ENCODE assay signal across 11 cellular contexts in genomic region chr6:101083533-101084172, GRCh38.
DNase-seq lines count a peak whose midpoint lies in the region; ATAC-seq and TF ChIP-seq lines count a peak whose summit lies in the region.
"Had no signal": no experiment of that assay in that cellular context is flagged by ENCODE, and none has a peak within 500 bp of the region (broad histone marks: within the 10 kb centered on the region; RNA-seq: fewer than 3 reads in every experiment).

No MANE protein-coding gene starts in this region.

- POLR2A ChIA-PET in RWPE1 (lab: Yijun Ruan, JAX; ENCODE audit: low non-redundant PET), result no interaction called here

- H3K27me3 ChIP-seq in testis, result no peaks in the 10 kb centered on the region

- no peak overlapping the region for H3K4me3 ChIP-seq in foreskin fibroblast (ENCODE audit: low read depth in 1 of 2, low read length in 2 of 2)
- H3K4me3 ChIP-seq in testis, result no peak overlapping the region

- H3K27ac ChIP-seq in RWPE1 (no peak overlapping the region), testis (peak overlapping the region; percentile 73 to 79)

- H3K4me1 ChIP-seq in testis, result peaks cover 17% of the 10 kb centered on the region

- TF ChIP-seq CTCF in RWPE1 (conservative IDR thresholded peaks at IDR 0.05; ENCODE audit: low read depth) (no peak), foreskin fibroblast (IDR thresholded peaks at IDR 0.05; ENCODE audit: low read depth, low read length) (no peak), testis (IDR thresholded peaks at IDR 0.05) (no peak)

- H3K36me3 ChIP-seq in testis (ENCODE audit: low read depth, missing control alignments), result no peaks in the 10 kb centered on the region

- DNase-seq in SIG-M5 treated with dmso at 0.1 percent for 504 hours (lab: John Stamatoyannopoulos, UW; ENCODE audit: unreplicated experiment) (peak; percentile 10), SIG-M5 (lab: John Stamatoyannopoulos, UW) (no peak), RWPE1 (ENCODE audit: low spot score) (peak; percentile 73), foreskin fibroblast (peak; percentile 81 to 83), testis (no peak), Right ventricle myocardium superior (no peak), activated gamma-delta T cell (lab: John Stamatoyannopoulos, UW) (no peak)
- no peak for DNase-seq in effector CD4-positive, alpha-beta T cell
- DNase-seq: activated gamma-delta T cell treated with Interleukin-2 at 50 U/mL for 16 hours; cortex of kidney; stimulated activated CD4-positive, alpha-beta T cell treated with anti-CD3 and anti-CD28 coated beads, Interleukin-2, amount 100 ng/mL, for 48 hours had no signal

- H3K9me3 ChIP-seq in testis, result no peaks in the 10 kb centered on the region

- CTCF ChIA-PET in RWPE1 (lab: Yijun Ruan, JAX), result interaction anchor here (0.8 kb wide), 1 partner anchor 90 kb away, joined by 3 read pairs; no protein-coding TSS in a partner anchor

- intact Hi-C loops in testis (cut with DNase I; ENCODE audit: low total_unique reads) (no loop called here), Right ventricle myocardium superior (cut with DNase I) (no loop called here)

- no peak for TF ChIP-seq POLR2A in testis (IDR thresholded peaks at IDR 0.05)

- ATAC-seq in Right ventricle myocardium superior (ENCODE audit: poor library complexity), result no peak

- WGBS in testis, 2 donors, result 49 to 62% methylated on average over 3 of the region's 3 CpGs

Comparison
In these comparisons a context has a peak if more than half of its experiments do, and no peak if none do; other contexts are left out.
1. DNase-seq: peak in SIG-M5 treated with dmso at 0.1 percent for 504 hours (single experiment), RWPE1 (single experiment) and foreskin fibroblast (2 of 2); none in SIG-M5 (single experiment), testis (single experiment), Right ventricle myocardium superior (single experiment), activated gamma-delta T cell (single experiment) and effector CD4-positive, alpha-beta T cell (single experiment).